ENCODE assay signal across 1 cellular context in the genomic region with DNA sequence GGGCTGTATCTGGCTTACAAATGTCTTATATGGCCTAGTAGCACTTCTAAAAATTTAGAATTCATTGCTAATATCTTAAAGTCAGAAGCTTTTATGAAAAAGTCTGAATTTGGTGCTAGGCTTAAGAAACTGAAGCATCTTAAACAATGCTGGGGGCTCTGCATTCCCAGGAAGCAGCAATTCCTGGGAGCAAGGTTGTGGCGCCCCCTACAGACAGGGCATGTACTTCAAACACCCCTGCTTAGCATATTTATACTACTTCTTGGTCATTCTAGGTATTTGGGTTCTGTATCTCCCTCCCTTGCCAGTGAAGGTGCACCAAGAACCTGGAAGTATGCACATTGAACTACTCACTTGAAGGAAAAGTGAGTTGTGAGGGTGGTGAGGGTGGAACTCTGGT.
TF ChIP-seq lines count a peak whose summit lies in the region.

No MANE protein-coding gene starts in this region.

TF ChIP-seq in GM23338, 12 proteins besides CTCF, POLR2A, EP300 and RAD21 (continued from another document):
- TF ChIP-seq ZNF462 (CRISPR knock-in tag; IDR thresholded peaks at IDR 0.05): no peak
- no peak for TF ChIP-seq CREB1 (CRISPR knock-in tag; IDR thresholded peaks at IDR 0.05; ENCODE audit: low read depth)
